Comparison of ENCODE assay signal across 1 cellular context in genomic region chr2:63044360-63045327, GRCh38.
TF ChIP-seq lines count a peak whose summit lies in the region.

No MANE protein-coding gene starts in this region.

TF ChIP-seq in H1, 55 proteins besides CTCF, POLR2A, EP300 and RAD21:
- TF ChIP-seq ATF3 (IDR thresholded peaks at IDR 0.05; ENCODE audit: insufficient read depth, low read depth, low read length) (no peak), SP2 (IDR thresholded peaks at IDR 0.05; ENCODE audit: low read length) (no peak), CHD1 (IDR thresholded peaks at IDR 0.05; ENCODE audit: low read depth, low read length) (no peak), RBBP5 (IDR thresholded peaks at IDR 0.05; ENCODE audit: borderline replicate concordance, low read depth, low read length) (no peak), EZH2 (IDR thresholded peaks at IDR 0.05; ENCODE audit: low read depth, low read length, severe bottlenecking) (no peak), TAF7 (optimal IDR thresholded peaks at IDR 0.05; ENCODE audit: borderline replicate concordance, low read depth, low read length) (no peak), BACH1 (IDR thresholded peaks at IDR 0.05; ENCODE audit: low read length) (no peak), CBX8 (IDR thresholded peaks at IDR 0.05; ENCODE audit: borderline replicate concordance, low read depth, low read length) (no peak), POLR2AphosphoS5 (IDR thresholded peaks at IDR 0.05; ENCODE audit: low read depth, low read length) (peak; percentile 66), POU5F1 (IDR thresholded peaks at IDR 0.05; ENCODE audit: low read depth, low read length) (no peak), CHD2 (IDR thresholded peaks at IDR 0.05; ENCODE audit: low read length) (no peak), CBX5 (IDR thresholded peaks at IDR 0.05; ENCODE audit: low read depth, low read length) (no peak), BCL11A (IDR thresholded peaks at IDR 0.05; ENCODE audit: low read depth in 2 of 2, low read length in 2 of 2) (no peak), PHF8 (conservative IDR thresholded peaks at IDR 0.05; ENCODE audit: low read depth, low read length) (0 out of 2 replicates have a peak, but pooled peaks have one; percentile 29), ZNF274 (IDR thresholded peaks at IDR 0.05; ENCODE audit: borderline replicate concordance, extremely low read depth, low read length) (no peak), NANOG (IDR thresholded peaks at IDR 0.05; ENCODE audit: insufficient read depth, low read depth, low read length, poor library complexity, severe bottlenecking) (peak; percentile 37), KDM4A (IDR thresholded peaks at IDR 0.05; ENCODE audit: low read depth, low read length, severe bottlenecking) (peak; percentile 54), RXRA (IDR thresholded peaks at IDR 0.05; ENCODE audit: insufficient read depth, low read depth, low read length) (no peak), BRCA1 (IDR thresholded peaks at IDR 0.05; ENCODE audit: low read depth, low read length) (no peak), JUN (IDR thresholded peaks at IDR 0.05; ENCODE audit: low read depth, low read length) (no peak), RFX5 (IDR thresholded peaks at IDR 0.05; ENCODE audit: borderline replicate concordance, low read depth, low read length) (no peak), HDAC6 (IDR thresholded peaks at IDR 0.05; ENCODE audit: low read depth, low read length) (no peak), YY1 (IDR thresholded peaks at IDR 0.05; ENCODE audit: low read depth, low read length) (peak; percentile 72), JUND (IDR thresholded peaks at IDR 0.05; ENCODE audit: low read length) (no peak), SRF (IDR thresholded peaks at IDR 0.05; ENCODE audit: low read depth, low read length) (no peak), TCF12 (IDR thresholded peaks at IDR 0.05; ENCODE audit: low read depth, low read length) (peak; percentile 92), SAP30 (IDR thresholded peaks at IDR 0.05; ENCODE audit: insufficient read depth, insufficient replicate concordance, low read length) (no peak), SUZ12 (IDR thresholded peaks at IDR 0.05; ENCODE audit: low read length) (peak; percentile 44; the same call in 1 of the 2 replicates), SIRT6 (IDR thresholded peaks at IDR 0.05; ENCODE audit: low read length) (no peak), FOSL1 (IDR thresholded peaks at IDR 0.05; ENCODE audit: insufficient read depth, low read depth, low read length) (no peak), GABPA (IDR thresholded peaks at IDR 0.05; ENCODE audit: borderline replicate concordance, insufficient read depth, low read length) (no peak), TBP (IDR thresholded peaks at IDR 0.05; ENCODE audit: low read depth, low read length) (peak; percentile 51; the same call in 1 of the 2 replicates), KDM1A (IDR thresholded peaks at IDR 0.05; ENCODE audit: borderline replicate concordance, low read length) (peak; percentile 92), SIN3A (conservative IDR thresholded peaks at IDR 0.05 in 1 of 2, IDR thresholded peaks at IDR 0.05 in 1 of 2; ENCODE audit: low read depth in 1 of 2, low read length in 2 of 2) (0 out of 4 replicates have a peak, but pooled peaks of 1 of the 2 experiments have one; percentile 15), KDM5A (IDR thresholded peaks at IDR 0.05; ENCODE audit: low read length) (no peak), ASH2L (IDR thresholded peaks at IDR 0.05; ENCODE audit: low read length) (peak; percentile 97), CREB1 (IDR thresholded peaks at IDR 0.05) (no peak), SP1 (IDR thresholded peaks at IDR 0.05; ENCODE audit: low read depth, low read length) (peak; percentile 85), MAX (IDR thresholded peaks at IDR 0.05) (peak; percentile 86), E2F6 (IDR thresholded peaks at IDR 0.05) (peak; percentile 94), CHD7 (IDR thresholded peaks at IDR 0.05; ENCODE audit: insufficient replicate concordance, low read length) (peak; percentile 74), CTBP2 (IDR thresholded peaks at IDR 0.05; ENCODE audit: borderline replicate concordance, insufficient read depth, insufficient read length, low read length) (peak; percentile 84), USF2 (IDR thresholded peaks at IDR 0.05; ENCODE audit: low read length) (no peak), TAF1 (IDR thresholded peaks at IDR 0.05; ENCODE audit: low read depth, low read length) (peak; percentile 58; the same call in 1 of the 2 replicates), CEBPB (IDR thresholded peaks at IDR 0.05; ENCODE audit: low read depth, low read length) (no peak), MAFK (IDR thresholded peaks at IDR 0.05; ENCODE audit: low read depth, low read length) (no peak), GTF2F1 (IDR thresholded peaks at IDR 0.05; ENCODE audit: borderline replicate concordance, low read depth, low read length) (no peak), HDAC2 (IDR thresholded peaks at IDR 0.05; ENCODE audit: borderline replicate concordance in 1 of 2, low read depth in 2 of 2, low read length in 2 of 2) (peak in 1 of 2 experiments; percentile 51; a peak in 1 of 4 replicates), EGR1 (IDR thresholded peaks at IDR 0.05; ENCODE audit: borderline replicate concordance, low read depth, low read length) (peak; percentile 70), SIX5 (IDR thresholded peaks at IDR 0.05; ENCODE audit: low read depth, low read length) (no peak), SP4 (IDR thresholded peaks at IDR 0.05; ENCODE audit: low read length) (no peak), TEAD4 (IDR thresholded peaks at IDR 0.05; ENCODE audit: low read depth, low read length) (no peak), RNF2 (IDR thresholded peaks at IDR 0.05; ENCODE audit: borderline replicate concordance, low read depth, low read length, missing control alignments, poor library complexity, severe bottlenecking) (peak; percentile 39), ATF2 (IDR thresholded peaks at IDR 0.05; ENCODE audit: low read length) (peak; percentile 33; the same call in 1 of the 2 replicates), NRF1 (IDR thresholded peaks at IDR 0.05; ENCODE audit: low read depth, low read length) (no peak)
